ENCODE assay signal across 28 cellular contexts in the genomic region with DNA sequence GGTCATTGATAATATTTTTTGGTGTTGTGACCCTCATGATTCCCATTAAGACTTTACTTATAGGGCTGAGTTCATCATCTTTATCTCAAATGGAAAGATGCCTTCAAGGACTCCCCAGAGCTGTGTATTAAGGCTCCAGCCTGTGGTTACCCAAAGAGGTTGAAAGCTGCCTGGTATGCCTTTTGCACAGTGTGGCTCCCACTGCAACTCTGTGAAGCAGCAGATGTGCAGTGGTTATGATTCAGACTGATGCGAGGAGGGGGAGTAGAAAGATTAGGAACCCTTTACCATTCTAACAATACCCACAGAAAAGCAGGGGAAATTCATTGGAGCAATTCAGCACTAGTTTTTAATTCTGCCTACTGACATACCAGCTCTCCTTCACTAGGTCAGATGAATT.
"Had no signal": no experiment of that assay in that cellular context is flagged by ENCODE, and none has a peak within 500 bp of the region (broad histone marks: within the 10 kb centered on the region; RNA-seq: fewer than 3 reads in every experiment).

No MANE protein-coding gene starts in this region.

- H3K4me3 ChIP-seq: heart left ventricle had no signal

- H3K27ac ChIP-seq: brain microvascular endothelial cell, epithelial cell of prostate, heart left ventricle, WERI-Rb-1 had no signal

- ATAC-seq: activated CD4-positive, CD25-positive, alpha-beta regulatory T cell treated with anti-CD3 and anti-CD28 coated beads, Interleukin-2, amount 50 U/mL, for 24 hours; activated naive CD4-positive, alpha-beta T cell treated with anti-CD3 and anti-CD28 coated beads, Interleukin-2, amount 50 U/mL, for 72 hours; activated T-cell treated with anti-CD3 and anti-CD28 coated beads, Interleukin-2, amount 50 U/mL, for 72 hours; effector memory CD8-positive, alpha-beta T cell; heart left ventricle; T-helper 17 cell had no signal

- DNase-seq: activated B cell treated with CpG ODN at 0.5 μM for 24 hours; activated CD4-positive, alpha-beta memory T cell treated with anti-CD3 and anti-CD28 coated beads, Interleukin-2, amount 10 ng/mL, durations not matched to agents 7 days and 5 days; activated CD4-positive, alpha-beta T cell treated with anti-CD3 and anti-CD28 coated beads for 48 hours; activated CD8-positive, alpha-beta memory T cell treated with anti-CD3 and anti-CD28 coated beads, Interleukin-2, amount 50 U/mL, for 48 hours; activated gamma-delta T cell; activated naive CD4-positive, alpha-beta T cell; activated naive CD4-positive, alpha-beta T cell treated with anti-CD3 and anti-CD28 coated beads, Interleukin-2, amount 10 ng/mL, durations not matched to agents 7 days and 5 days; activated naive CD8-positive, alpha-beta T cell treated with anti-CD3 and anti-CD28 coated beads, Interleukin-2, amount 10 ng/mL, durations not matched to agents 7 days and 5 days; activated T-cell treated with anti-CD3 and anti-CD28 coated beads for 4 hours; activated T-cell treated with anti-CD3 and anti-CD28 coated beads, Interleukin-2, amount 50 U/mL, for 24 hours; activated T-cell treated with anti-CD3 and anti-CD28 coated beads, Interleukin-2, amount 50 U/mL, for 72 hours; amniotic stem cell; anterior cingulate cortex; brain microvascular endothelial cell; cortex of kidney; dermis blood vessel endothelial cell; effector CD4-positive, alpha-beta T cell; effector memory CD8-positive, alpha-beta T cell; foreskin fibroblast; glutamatergic neuron; heart left ventricle; T-helper 1 cell; T-helper 17 cell; T1000; WERI-Rb-1 had no signal

- H3K36me3 ChIP-seq: brain microvascular endothelial cell, heart left ventricle, WERI-Rb-1 had no signal

- H3K27me3 ChIP-seq: brain microvascular endothelial cell, heart left ventricle had no signal
